29 cellular contexts compared by ENCODE assay signal in the genomic region with DNA sequence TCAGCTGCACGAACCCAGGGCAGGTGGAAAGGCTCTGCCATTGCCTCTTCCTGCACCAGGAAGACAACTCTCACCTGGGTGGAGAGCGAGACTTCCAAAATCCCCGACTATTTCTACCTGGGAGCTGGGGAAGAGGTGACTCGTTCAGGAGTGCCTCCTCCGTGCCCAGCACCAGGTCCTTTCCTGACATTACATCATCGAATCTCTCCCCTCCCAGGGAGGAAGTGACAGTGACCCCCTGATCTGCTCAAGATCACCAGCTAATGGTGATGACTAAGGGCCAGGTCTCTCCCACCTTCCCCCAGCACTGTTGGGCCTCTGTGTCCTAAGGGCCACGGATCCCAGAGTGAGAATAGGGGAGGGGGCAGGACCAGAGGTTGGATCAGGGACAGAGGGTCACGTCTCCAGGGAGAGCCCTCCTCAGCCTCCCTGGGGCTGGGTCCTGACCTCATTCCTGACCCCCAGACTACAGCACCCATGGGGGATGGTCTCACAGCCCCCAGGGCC. TPM values are rescaled to one million over a fixed set of nuclear protein-coding genes. Genes with fewer than 3 reads are reported as not detected.
"Had no signal": no experiment of that assay in that cellular context is flagged by ENCODE, and none has a peak within 500 bp of the region (broad histone marks: within the 10 kb centered on the region; RNA-seq: fewer than 3 reads in every experiment).

No MANE protein-coding gene starts in this region.

- H3K4me1 Mint-ChIP-seq: activated CD4-positive, alpha-beta T cell treated with anti-CD3 and anti-CD28 coated beads for 36 hours; activated CD8-positive, alpha-beta memory T cell treated with anti-CD3 and anti-CD28 coated beads, Interleukin-2, amount 10 ng/mL, durations not matched to agents 7 days and 5 days; central memory CD8-positive, alpha-beta T cell; stimulated activated effector memory CD8-positive, alpha-beta T cell treated with anti-CD3 and anti-CD28 coated beads, Interleukin-12 subunit alpha, Interleukin-12 subunit beta, amount 100 ng/mL, for 72 hours had no signal

- H3K9me3 Mint-ChIP-seq: activated naive CD4-positive, alpha-beta T cell treated with anti-CD3 and anti-CD28 coated beads, Interleukin-2, amount 50 U/mL, for 72 hours; activated T-helper 2 cell treated with anti-CD3 and anti-CD28 coated beads, Interferon-gamma antibody, Interleukin-2, Interleukin-4, amounts not matched to agents 10 μg/mL and 5 μg/mL and 100 μg/mL, durations not matched to agents 14 hours and 24 hours and 36 hours; central memory CD8-positive, alpha-beta T cell; natural killer cell treated with Interleukin-12 subunit alpha and Interleukin-12 subunit beta and Interleukin-15 and Interleukin-18, amount 100 ng/mL, for 72 hours; stimulated activated effector memory CD8-positive, alpha-beta T cell treated with anti-CD3 and anti-CD28 coated beads, Interleukin-12 subunit alpha, Interleukin-12 subunit beta, amount 100 ng/mL, for 72 hours; stimulated activated naive CD8-positive, alpha-beta T cell treated with anti-CD3 and anti-CD28 coated beads, Interleukin-15, amount 100 ng/mL, for 72 hours; type B pancreatic cell had no signal

- H3K4me3 Mint-ChIP-seq: activated CD4-positive, alpha-beta T cell treated with anti-CD3 and anti-CD28 coated beads for 36 hours; activated CD8-positive, alpha-beta memory T cell treated with anti-CD3 and anti-CD28 coated beads, Interleukin-2, amount 10 ng/mL, durations not matched to agents 7 days and 5 days; activated CD8-positive, alpha-beta T cell treated with anti-CD3 and anti-CD28 coated beads, Interleukin-2, amount 10 ng/mL, durations not matched to agents 7 days and 5 days; central memory CD8-positive, alpha-beta T cell; natural killer cell treated with Interleukin-12 subunit alpha and Interleukin-12 subunit beta and Interleukin-15 and Interleukin-18, amount 100 ng/mL, for 72 hours; stimulated activated effector memory CD8-positive, alpha-beta T cell treated with anti-CD3 and anti-CD28 coated beads, Interleukin-12 subunit alpha, Interleukin-12 subunit beta, amount 100 ng/mL, for 72 hours; stimulated activated naive CD8-positive, alpha-beta T cell treated with anti-CD3 and anti-CD28 coated beads, Interleukin-15, amount 100 ng/mL, for 72 hours; type B pancreatic cell had no signal

- H3K27ac Mint-ChIP-seq: activated CD4-positive, alpha-beta T cell treated with anti-CD3 and anti-CD28 coated beads for 36 hours; activated CD8-positive, alpha-beta memory T cell treated with anti-CD3 and anti-CD28 coated beads, Interleukin-2, amount 10 ng/mL, durations not matched to agents 7 days and 5 days; activated CD8-positive, alpha-beta T cell treated with anti-CD3 and anti-CD28 coated beads, Interleukin-2, amount 10 ng/mL, durations not matched to agents 7 days and 5 days; activated naive CD4-positive, alpha-beta T cell treated with anti-CD3 and anti-CD28 coated beads, Interleukin-2, amount 50 U/mL, for 72 hours; activated T-helper 2 cell treated with anti-CD3 and anti-CD28 coated beads, Interferon-gamma antibody, Interleukin-2, Interleukin-4, amounts not matched to agents 10 μg/mL and 5 μg/mL and 100 μg/mL, durations not matched to agents 14 hours and 24 hours and 36 hours; natural killer cell treated with Interleukin-12 subunit alpha and Interleukin-12 subunit beta and Interleukin-15 and Interleukin-18, amount 100 ng/mL, for 72 hours; progenitor cell of endocrine pancreas; stimulated activated effector memory CD8-positive, alpha-beta T cell treated with anti-CD3 and anti-CD28 coated beads, Interleukin-12 subunit alpha, Interleukin-12 subunit beta, amount 100 ng/mL, for 72 hours; stimulated activated naive CD8-positive, alpha-beta T cell treated with anti-CD3 and anti-CD28 coated beads, Interleukin-15, amount 100 ng/mL, for 72 hours; type B pancreatic cell had no signal

- H3K4me3 ChIP-seq: breast epithelium, esophagus squamous epithelium, left lung, lung, mucosa of descending colon, skin epidermis, uterus had no signal

- H3K27ac ChIP-seq: breast epithelium, esophagus squamous epithelium, left lung, skin epidermis, uterus had no signal

- H3K4me1 ChIP-seq: breast epithelium, esophagus squamous epithelium, uterus had no signal

- H3K27me3 ChIP-seq: uterus had no signal

- H3K36me3 Mint-ChIP-seq: activated CD8-positive, alpha-beta memory T cell treated with anti-CD3 and anti-CD28 coated beads, Interleukin-2, amount 10 ng/mL, durations not matched to agents 7 days and 5 days; activated naive CD4-positive, alpha-beta T cell treated with anti-CD3 and anti-CD28 coated beads, Interleukin-2, amount 50 U/mL, for 72 hours; natural killer cell treated with Interleukin-12 subunit alpha and Interleukin-12 subunit beta and Interleukin-15 and Interleukin-18, amount 100 ng/mL, for 72 hours; stimulated activated effector memory CD8-positive, alpha-beta T cell treated with anti-CD3 and anti-CD28 coated beads, Interleukin-12 subunit alpha, Interleukin-12 subunit beta, amount 100 ng/mL, for 72 hours; type B pancreatic cell had no signal

- H3K9me3 ChIP-seq: breast epithelium, esophagus squamous epithelium, left lung, mucosa of descending colon, uterus had no signal

- ATAC-seq: activated CD4-positive, alpha-beta T cell treated with anti-CD3 and anti-CD28 coated beads for 36 hours; activated CD8-positive, alpha-beta memory T cell treated with anti-CD3 and anti-CD28 coated beads, Interleukin-2, amount 10 ng/mL, durations not matched to agents 7 days and 5 days; activated CD8-positive, alpha-beta T cell treated with anti-CD3 and anti-CD28 coated beads, Interleukin-2, amount 10 ng/mL, durations not matched to agents 7 days and 5 days; activated naive CD4-positive, alpha-beta T cell treated with anti-CD3 and anti-CD28 coated beads, Interleukin-2, amount 50 U/mL, for 72 hours; left lung; mucosa of descending colon; natural killer cell treated with Interleukin-12 subunit alpha and Interleukin-12 subunit beta and Interleukin-15 and Interleukin-18, amount 100 ng/mL, for 72 hours; sciatic nerve; stimulated activated effector memory CD8-positive, alpha-beta T cell treated with anti-CD3 and anti-CD28 coated beads, Interleukin-12 subunit alpha, Interleukin-12 subunit beta, amount 100 ng/mL, for 72 hours; stimulated activated naive CD8-positive, alpha-beta T cell treated with anti-CD3 and anti-CD28 coated beads, Interleukin-15, amount 100 ng/mL, for 72 hours had no signal

- H3K36me3 ChIP-seq: breast epithelium, esophagus squamous epithelium, left lung, uterus had no signal

- DNase-seq: activated CD4-positive, alpha-beta T cell treated with anti-CD3 and anti-CD28 coated beads for 36 hours; activated CD4-positive, CD25-positive, alpha-beta regulatory T cell; activated CD8-positive, alpha-beta memory T cell treated with anti-CD3 and anti-CD28 coated beads, Interleukin-2, amount 10 ng/mL, durations not matched to agents 7 days and 5 days; activated CD8-positive, alpha-beta T cell treated with anti-CD3 and anti-CD28 coated beads, Interleukin-2, amount 10 ng/mL, durations not matched to agents 7 days and 5 days; activated T-cell treated with anti-CD3 and anti-CD28 coated beads, Interleukin-2, amount 50 U/mL, for 48 hours; dermis blood vessel endothelial cell; effector CD4-positive, alpha-beta T cell; esophagus squamous epithelium; kidney glomerular epithelial cell; left lung; mucosa of descending colon; stimulated activated CD4-positive, alpha-beta T cell treated with anti-CD3 and anti-CD28 coated beads, Interleukin-12 subunit alpha, Interleukin-12 subunit beta, amount 100 ng/mL, for 4 hours; stimulated activated CD4-positive, alpha-beta T cell treated with anti-CD3 and anti-CD28 coated beads, Interleukin-4, amount 100 ng/mL, for 24 hours; stimulated activated naive CD8-positive, alpha-beta T cell treated with anti-CD3 and anti-CD28 coated beads, Interleukin-15, amount 100 ng/mL, for 72 hours; substantia nigra; uterus had no signal

- FAIRE-seq: frontal cortex had no signal

- H3K27me3 Mint-ChIP-seq: central memory CD8-positive, alpha-beta T cell; progenitor cell of endocrine pancreas; stimulated activated naive CD8-positive, alpha-beta T cell treated with anti-CD3 and anti-CD28 coated beads, Interleukin-15, amount 100 ng/mL, for 72 hours; type B pancreatic cell had no signal

RNA-seq across cellular contexts. Expression of a gene that starts 47.8 kb away (rescaled TPM):
- total RNA-seq: dermis blood vessel endothelial cell, mesenteric fat pad, sciatic nerve had no signal
